1 cellular context compared by ENCODE assay signal in the genomic region with DNA sequence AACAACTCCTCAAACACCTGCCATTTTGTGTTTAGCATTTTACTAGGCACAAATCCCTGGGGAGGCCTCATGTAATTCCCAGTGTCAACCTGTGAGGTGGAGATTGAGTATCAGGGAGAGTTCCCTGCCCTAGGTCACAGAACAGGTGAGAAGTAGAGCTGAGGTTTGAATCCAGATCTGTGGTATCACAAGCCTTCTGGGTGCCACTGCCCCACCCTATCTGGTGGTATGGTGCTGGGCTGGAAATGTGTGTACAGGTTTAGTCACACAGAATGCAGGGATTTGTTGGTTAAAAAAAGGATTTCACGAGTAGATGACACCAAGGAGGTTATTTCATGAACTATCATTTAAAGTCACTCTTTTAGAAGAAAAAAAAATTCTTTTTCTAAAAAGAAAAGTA.
TF ChIP-seq lines count a peak whose summit lies in the region.

No MANE protein-coding gene starts in this region.

TF ChIP-seq in HCT116, 20 proteins besides CTCF, POLR2A, EP300 and RAD21 (continued from another document):
- TF ChIP-seq, protein P1, sequence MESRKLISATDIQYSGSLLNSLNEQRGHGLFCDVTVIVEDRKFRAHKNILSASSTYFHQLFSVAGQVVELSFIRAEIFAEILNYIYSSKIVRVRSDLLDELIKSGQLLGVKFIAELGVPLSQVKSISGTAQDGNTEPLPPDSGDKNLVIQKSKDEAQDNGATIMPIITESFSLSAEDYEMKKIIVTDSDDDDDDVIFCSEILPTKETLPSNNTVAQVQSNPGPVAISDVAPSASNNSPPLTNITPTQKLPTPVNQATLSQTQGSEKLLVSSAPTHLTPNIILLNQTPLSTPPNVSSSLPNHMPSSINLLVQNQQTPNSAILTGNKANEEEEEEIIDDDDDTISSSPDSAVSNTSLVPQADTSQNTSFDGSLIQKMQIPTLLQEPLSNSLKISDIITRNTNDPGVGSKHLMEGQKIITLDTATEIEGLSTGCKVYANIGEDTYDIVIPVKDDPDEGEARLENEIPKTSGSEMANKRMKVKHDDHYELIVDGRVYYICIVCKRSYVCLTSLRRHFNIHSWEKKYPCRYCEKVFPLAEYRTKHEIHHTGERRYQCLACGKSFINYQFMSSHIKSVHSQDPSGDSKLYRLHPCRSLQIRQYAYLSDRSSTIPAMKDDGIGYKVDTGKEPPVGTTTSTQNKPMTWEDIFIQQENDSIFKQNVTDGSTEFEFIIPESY (IDR thresholded peaks at IDR 0.05; ENCODE audit: extremely low read depth, insufficient replicate concordance, low read length), result no peak
- TF ChIP-seq CBX3 (IDR thresholded peaks at IDR 0.05; ENCODE audit: low read depth) (no peak), CEBPB (IDR thresholded peaks at IDR 0.05; ENCODE audit: low read depth) (no peak), EZH2 (IDR thresholded peaks at IDR 0.05) (no peak), EZH2phosphoT487 (IDR thresholded peaks at IDR 0.05; ENCODE audit: borderline replicate concordance) (no peak), YY1 (IDR thresholded peaks at IDR 0.05; ENCODE audit: extremely low read depth, insufficient replicate concordance, low read depth, low read length) (no peak), SP1 (IDR thresholded peaks at IDR 0.05; ENCODE audit: low read depth) (no peak), ZFX (IDR thresholded peaks at IDR 0.05) (no peak)
- TF ChIP-seq, protein P2, sequence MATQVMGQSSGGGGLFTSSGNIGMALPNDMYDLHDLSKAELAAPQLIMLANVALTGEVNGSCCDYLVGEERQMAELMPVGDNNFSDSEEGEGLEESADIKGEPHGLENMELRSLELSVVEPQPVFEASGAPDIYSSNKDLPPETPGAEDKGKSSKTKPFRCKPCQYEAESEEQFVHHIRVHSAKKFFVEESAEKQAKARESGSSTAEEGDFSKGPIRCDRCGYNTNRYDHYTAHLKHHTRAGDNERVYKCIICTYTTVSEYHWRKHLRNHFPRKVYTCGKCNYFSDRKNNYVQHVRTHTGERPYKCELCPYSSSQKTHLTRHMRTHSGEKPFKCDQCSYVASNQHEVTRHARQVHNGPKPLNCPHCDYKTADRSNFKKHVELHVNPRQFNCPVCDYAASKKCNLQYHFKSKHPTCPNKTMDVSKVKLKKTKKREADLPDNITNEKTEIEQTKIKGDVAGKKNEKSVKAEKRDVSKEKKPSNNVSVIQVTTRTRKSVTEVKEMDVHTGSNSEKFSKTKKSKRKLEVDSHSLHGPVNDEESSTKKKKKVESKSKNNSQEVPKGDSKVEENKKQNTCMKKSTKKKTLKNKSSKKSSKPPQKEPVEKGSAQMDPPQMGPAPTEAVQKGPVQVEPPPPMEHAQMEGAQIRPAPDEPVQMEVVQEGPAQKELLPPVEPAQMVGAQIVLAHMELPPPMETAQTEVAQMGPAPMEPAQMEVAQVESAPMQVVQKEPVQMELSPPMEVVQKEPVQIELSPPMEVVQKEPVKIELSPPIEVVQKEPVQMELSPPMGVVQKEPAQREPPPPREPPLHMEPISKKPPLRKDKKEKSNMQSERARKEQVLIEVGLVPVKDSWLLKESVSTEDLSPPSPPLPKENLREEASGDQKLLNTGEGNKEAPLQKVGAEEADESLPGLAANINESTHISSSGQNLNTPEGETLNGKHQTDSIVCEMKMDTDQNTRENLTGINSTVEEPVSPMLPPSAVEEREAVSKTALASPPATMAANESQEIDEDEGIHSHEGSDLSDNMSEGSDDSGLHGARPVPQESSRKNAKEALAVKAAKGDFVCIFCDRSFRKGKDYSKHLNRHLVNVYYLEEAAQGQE (IDR thresholded peaks at IDR 0.05; ENCODE audit: low read depth), result no peak
- TF ChIP-seq, protein P3, sequence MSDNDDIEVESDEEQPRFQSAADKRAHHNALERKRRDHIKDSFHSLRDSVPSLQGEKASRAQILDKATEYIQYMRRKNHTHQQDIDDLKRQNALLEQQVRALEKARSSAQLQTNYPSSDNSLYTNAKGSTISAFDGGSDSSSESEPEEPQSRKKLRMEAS (IDR thresholded peaks at IDR 0.05), result no peak
TF ChIP-seq in HCT116: peak in this region for 0.
